In the genomic region with DNA sequence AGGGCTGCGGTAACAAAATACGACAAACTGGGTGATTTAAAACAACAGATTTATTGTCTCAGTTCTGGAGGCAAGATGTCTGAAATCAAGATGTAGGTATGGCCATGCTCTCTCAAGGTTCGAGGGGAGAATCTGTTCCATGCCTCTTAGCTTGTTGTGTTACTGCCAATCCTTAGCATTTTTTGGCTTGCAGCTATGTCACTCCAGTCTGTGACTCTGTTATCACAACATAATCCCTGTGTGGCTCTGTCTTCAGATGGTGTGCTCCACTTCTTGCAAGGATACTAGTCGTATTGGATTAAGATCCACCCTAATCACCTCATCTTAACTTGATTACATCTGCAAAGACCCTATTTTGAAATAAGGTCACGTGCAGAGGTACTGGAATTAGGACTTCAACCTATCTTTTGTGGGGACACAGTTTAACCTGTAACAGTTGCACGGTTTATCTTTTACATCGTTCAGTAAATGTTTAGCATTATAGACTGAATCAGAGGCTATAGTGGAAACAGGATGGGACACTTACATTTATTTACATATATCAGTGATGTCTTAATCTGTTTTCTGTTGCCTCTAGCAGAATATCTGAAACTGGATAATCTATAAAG, we compare ENCODE assay signal across 13 cellular contexts. TPM values are rescaled to one million over a fixed set of nuclear protein-coding genes. Genes with fewer than 3 reads are reported as not detected.
A peak's percentile ranks its signal among the peaks of the same experiment; 100 is the strongest.
DNase-seq lines count a peak whose midpoint lies in the region; TF ChIP-seq lines count a peak whose summit lies in the region.
"Had no signal": no experiment of that assay in that cellular context is flagged by ENCODE, and none has a peak within 500 bp of the region (broad histone marks: within the 10 kb centered on the region; RNA-seq: fewer than 3 reads in every experiment).

No MANE protein-coding gene starts in this region.

- H3K27ac ChIP-seq in WERI-Rb-1 (peak overlapping the region; percentile 92), layer of hippocampus (ENCODE audit: low read depth, low read length) (peak overlapping the region; percentile 5), stomach (peak overlapping the region in 4 of 5 donors; percentile 96 to 99 (median 98)), testis (no peak overlapping the region)
- H3K27ac ChIP-seq: A549, spleen, upper lobe of right lung had no signal

- 32 to 53% (median 49%) methylated on average over 7 of the region's 7 CpGs for WGBS in stomach, 5 donors
- 84 to 87% methylated on average over 7 of the region's 7 CpGs for WGBS in testis, 2 donors

- peaks cover 8% of the 10 kb centered on the region for H3K36me3 Mint-ChIP-seq in activated naive CD4-positive, alpha-beta T cell treated with anti-CD3 and anti-CD28 coated beads, Interleukin-2, amount 50 U/mL, for 24 hours
- H3K36me3 Mint-ChIP-seq in activated naive CD4-positive, alpha-beta T cell treated with anti-CD3 and anti-CD28 coated beads, Interleukin-2, amount 10 ng/mL, durations not matched to agents 7 days and 5 days: peaks cover 17% of the 10 kb centered on the region

- CTCF ChIA-PET in activated naive CD4-positive, alpha-beta T cell treated with anti-CD3 and anti-CD28 coated beads, Interleukin-2, amount 10 ng/mL, durations not matched to agents 7 days and 5 days (lab: Charles Lee): no interaction called here

- peak overlapping the region; percentile 99 for H3K4me3 ChIP-seq in WERI-Rb-1 (ENCODE audit: low read depth, low read length)
- H3K4me3 ChIP-seq in stomach: peak overlapping the region in 3 of 4 donors; percentile 8 to 88 (median 60)
- no peak overlapping the region for H3K4me3 ChIP-seq in testis
- H3K4me3 ChIP-seq: A549, spleen had no signal

- H3K4me3 Mint-ChIP-seq in activated naive CD4-positive, alpha-beta T cell treated with anti-CD3 and anti-CD28 coated beads, Interleukin-2, amount 50 U/mL, for 24 hours: peak overlapping the region; percentile 99
- no peak overlapping the region for H3K4me3 Mint-ChIP-seq in activated naive CD4-positive, alpha-beta T cell treated with anti-CD3 and anti-CD28 coated beads, Interleukin-2, amount 10 ng/mL, durations not matched to agents 7 days and 5 days

- no peak for TF ChIP-seq EP300 in stomach (IDR thresholded peaks at IDR 0.05)

- H3K4me1 ChIP-seq in stomach: peaks cover 8 to 75% (median 46%) of the 10 kb centered on the region in 4 donors
- H3K4me1 ChIP-seq in testis: no peaks in the 10 kb centered on the region

- TF ChIP-seq POLR2A in stomach (IDR thresholded peaks at IDR 0.05) (no peak), testis (IDR thresholded peaks at IDR 0.05) (no peak)

- intact Hi-C loops in stomach (cut with DNase I; ENCODE audit: low total_unique reads): no loop called here
- intact Hi-C loops in testis (cut with DNase I; ENCODE audit: low total_unique reads): no loop called here

- DNase-seq in activated naive CD4-positive, alpha-beta T cell treated with anti-CD3 and anti-CD28 coated beads, Interleukin-2, amount 10 ng/mL, durations not matched to agents 7 days and 5 days: no peak
- DNase-seq in WERI-Rb-1 (peak; percentile 62), stomach (no peak), MV-4-11 (lab: John Stamatoyannopoulos, UW) (no peak), testis (no peak)
- no peak for DNase-seq in activated CD4-positive, alpha-beta T cell treated with anti-CD3 and anti-CD28 coated beads for 1 hour
- DNase-seq: activated naive CD4-positive, alpha-beta T cell treated with Interleukin-2 at 50 U/mL for 16 hours; spleen; T1000; upper lobe of right lung had no signal

- H3K27me3 ChIP-seq in WERI-Rb-1 (ENCODE audit: insufficient read depth, low read depth, severe bottlenecking): no peaks in the 10 kb centered on the region
- no peaks in the 10 kb centered on the region for H3K27me3 ChIP-seq in layer of hippocampus (ENCODE audit: control insufficient read depth, insufficient read depth, low read length)
- no peaks in the 10 kb centered on the region for H3K27me3 ChIP-seq in stomach
- H3K27me3 ChIP-seq in testis: no peaks in the 10 kb centered on the region
- H3K27me3 ChIP-seq: spleen, upper lobe of right lung had no signal

- H3K9me3 ChIP-seq in WERI-Rb-1 (ENCODE audit: severe bottlenecking): no peaks in the 10 kb centered on the region
- H3K9me3 ChIP-seq in stomach: no peaks in the 10 kb centered on the region
- H3K9me3 ChIP-seq in testis: no peaks in the 10 kb centered on the region
- H3K9me3 ChIP-seq: A549, spleen, upper lobe of right lung had no signal

- TF ChIP-seq CTCF in WERI-Rb-1 (IDR thresholded peaks at IDR 0.05; ENCODE audit: low read depth, low read length) (no peak), stomach (IDR thresholded peaks at IDR 0.05) (no peak), testis (IDR thresholded peaks at IDR 0.05) (no peak)

- H3K27me3 Mint-ChIP-seq in activated naive CD4-positive, alpha-beta T cell treated with anti-CD3 and anti-CD28 coated beads, Interleukin-2, amount 50 U/mL, for 24 hours: no peaks in the 10 kb centered on the region
- H3K27me3 Mint-ChIP-seq in activated naive CD4-positive, alpha-beta T cell treated with anti-CD3 and anti-CD28 coated beads, Interleukin-2, amount 10 ng/mL, durations not matched to agents 7 days and 5 days: no peaks in the 10 kb centered on the region

- peaks cover 18% of the 10 kb centered on the region for H3K4me1 Mint-ChIP-seq in activated naive CD4-positive, alpha-beta T cell treated with anti-CD3 and anti-CD28 coated beads, Interleukin-2, amount 50 U/mL, for 24 hours
- H3K4me1 Mint-ChIP-seq in activated naive CD4-positive, alpha-beta T cell treated with anti-CD3 and anti-CD28 coated beads, Interleukin-2, amount 10 ng/mL, durations not matched to agents 7 days and 5 days: peaks cover 30% of the 10 kb centered on the region

- H3K36me3 ChIP-seq in WERI-Rb-1 (peaks cover 62% of the 10 kb centered on the region), stomach (no peaks in the 10 kb centered on the region), testis (ENCODE audit: low read depth, missing control alignments) (no peaks in the 10 kb centered on the region)
- H3K36me3 ChIP-seq: upper lobe of right lung had no signal

- H3K27ac Mint-ChIP-seq in activated naive CD4-positive, alpha-beta T cell treated with anti-CD3 and anti-CD28 coated beads, Interleukin-2, amount 50 U/mL, for 24 hours: no peak overlapping the region
- no peak overlapping the region for H3K27ac Mint-ChIP-seq in activated naive CD4-positive, alpha-beta T cell treated with anti-CD3 and anti-CD28 coated beads, Interleukin-2, amount 10 ng/mL, durations not matched to agents 7 days and 5 days

- no peaks in the 10 kb centered on the region for H3K9me3 Mint-ChIP-seq in activated naive CD4-positive, alpha-beta T cell treated with anti-CD3 and anti-CD28 coated beads, Interleukin-2, amount 50 U/mL, for 24 hours
- no peaks in the 10 kb centered on the region for H3K9me3 Mint-ChIP-seq in activated naive CD4-positive, alpha-beta T cell treated with anti-CD3 and anti-CD28 coated beads, Interleukin-2, amount 10 ng/mL, durations not matched to agents 7 days and 5 days

RNA-seq across cellular contexts. Expression of gene C1GALT1, which starts 3.1 kb away (rescaled TPM):
- total RNA-seq in stomach: 10 to 100 TPM in 4 of 5 donors, 1 to 10 TPM in 1; 2.6 to 50.9 (median 25.1) TPM
- polyA plus RNA-seq in stomach: 1 to 10 TPM; 2.7 to 9.3 (median 4.0) TPM
- total RNA-seq in testis: 10 to 100 TPM; 17.9 to 20.4 TPM
- 9.1 TPM for polyA plus RNA-seq in testis (ENCODE audit: insufficient read depth, low read depth, low replicate concordance)

Comparison
In these comparisons a context has a peak if more than half of its experiments do, and no peak if none do; other contexts are left out.
1. H3K27ac ChIP-seq: peak in WERI-Rb-1 (single experiment), layer of hippocampus (single experiment) and stomach (4 of 5); none in testis (0 of 2).
2. H3K4me3 ChIP-seq: peak in WERI-Rb-1 (single experiment) and stomach (3 of 4); none in testis (0 of 2).